Comparison of ENCODE assay signal across 9 cellular contexts in the genomic region with DNA sequence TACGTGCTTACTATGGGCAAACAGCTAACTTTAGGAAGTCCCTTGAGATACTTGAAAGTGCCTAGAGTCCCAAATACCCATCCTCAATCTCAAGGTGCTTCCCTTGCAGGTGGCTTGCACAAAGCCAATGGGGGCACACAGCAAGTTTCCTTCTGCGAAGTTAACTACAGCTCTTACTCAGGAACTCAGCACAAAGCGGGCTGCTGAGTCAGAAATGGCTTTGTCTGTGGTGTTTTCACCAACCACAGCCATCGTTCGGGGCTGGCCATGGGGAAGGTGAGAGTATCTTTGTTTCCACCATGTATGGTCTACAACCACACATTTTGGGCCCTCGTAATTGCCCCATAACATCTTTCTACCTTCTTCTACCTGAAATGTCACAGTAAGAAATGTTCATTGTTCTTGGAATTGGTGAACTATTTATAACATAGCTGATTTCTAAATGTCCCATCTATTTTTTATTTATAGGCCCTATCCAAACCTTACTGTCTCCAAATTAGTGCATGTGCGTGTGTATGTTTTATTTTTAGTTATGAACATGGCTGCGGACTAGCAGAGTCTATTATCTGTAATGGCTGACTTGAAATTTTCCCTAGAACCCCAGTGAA. TPM values are rescaled to one million over a fixed set of nuclear protein-coding genes. Genes with fewer than 3 reads are reported as not detected.
DNase-seq lines count a peak whose midpoint lies in the region; ATAC-seq and TF ChIP-seq lines count a peak whose summit lies in the region.
"Had no signal": no experiment of that assay in that cellular context is flagged by ENCODE, and none has a peak within 500 bp of the region (broad histone marks: within the 10 kb centered on the region; RNA-seq: fewer than 3 reads in every experiment).

No MANE protein-coding gene starts in this region.

- H4K5ac ChIP-seq in H9 (ENCODE audit: insufficient read length, low read depth, low read length): no peak overlapping the region

- H3K79me2 ChIP-seq in H9 (ENCODE audit: insufficient read depth, low read length): no peaks in the 10 kb centered on the region

- H3K79me1 ChIP-seq in H9 (ENCODE audit: insufficient read depth, low read depth, low read length, poor library complexity, severe bottlenecking): no peaks in the 10 kb centered on the region

- H4K20me1 ChIP-seq in H9 (ENCODE audit: control insufficient read depth, insufficient read depth, insufficient read length): no peaks in the 10 kb centered on the region

- no peak overlapping the region for H3K4me3 ChIP-seq in aorta (ENCODE audit: low read length in 2 of 2)

- intact Hi-C loops in activated CD4-positive, alpha-beta T cell treated with anti-CD3 and anti-CD28 coated beads for 36 hours (cut with DNase I, micrococcal nuclease): loop anchor here (1.0 to 10.0 kb wide), 7 partner anchors 25 to 597 kb away; partner anchors contain the start of gene CLEC4E (in 1 of the 2)
- intact Hi-C loops in aorta (cut with DNase I): no loop called here

- peaks cover 42% of the 10 kb centered on the region for H3K4me1 Mint-ChIP-seq in activated CD4-positive, alpha-beta T cell treated with anti-CD3 and anti-CD28 coated beads for 36 hours
- peaks cover 9 to 21% of the 10 kb centered on the region in 2 experiments for H3K4me1 Mint-ChIP-seq in H9

- no peaks in the 10 kb centered on the region for H3K4me1 ChIP-seq in aorta (ENCODE audit: control insufficient read depth in 1 of 2, insufficient read depth in 2 of 2, low read length in 2 of 2)
- H3K4me1 ChIP-seq in H9 (ENCODE audit: insufficient read depth, low read length): 0 out of 2 replicates have a peak, but pooled peaks cover 4% of the 10 kb centered on the region

- no peak overlapping the region for H3K4me3 Mint-ChIP-seq in activated CD4-positive, alpha-beta T cell treated with anti-CD3 and anti-CD28 coated beads for 36 hours
- no peak overlapping the region for H3K4me3 Mint-ChIP-seq in H9

- no peak overlapping the region for H2AK5ac ChIP-seq in H9 (ENCODE audit: insufficient read length, low read length)

- no peak overlapping the region for H3K56ac ChIP-seq in H9 (ENCODE audit: insufficient read length, low read depth, low read length)

- no peaks in the 10 kb centered on the region for H3K27me3 ChIP-seq in aorta (ENCODE audit: control insufficient read depth in 1 of 2, insufficient read depth in 2 of 2, low read length in 1 of 2)
- H3K27me3 ChIP-seq in H9 (ENCODE audit: insufficient read depth, low read length): no peaks in the 10 kb centered on the region

- H3K4ac ChIP-seq in H9 (ENCODE audit: low read depth, low read length): no peak overlapping the region

- no peak overlapping the region for H4K8ac ChIP-seq in H9 (replicated peaks; ENCODE audit: insufficient read length, low read depth, low read length)

- H3K9me3 ChIP-seq in aorta (ENCODE audit: control insufficient read depth, low read length): peaks cover 1% of the 10 kb centered on the region
- no peaks in the 10 kb centered on the region for H3K9me3 ChIP-seq in H9 (ENCODE audit: control insufficient read depth, low read depth, low read length)

- no peak overlapping the region for H2BK12ac ChIP-seq in H9 (ENCODE audit: insufficient read length, low read depth, low read length)

- peaks cover 16% of the 10 kb centered on the region for H3K27me3 Mint-ChIP-seq in activated CD4-positive, alpha-beta T cell treated with anti-CD3 and anti-CD28 coated beads for 36 hours
- no peaks in the 10 kb centered on the region for H3K27me3 Mint-ChIP-seq in H9 (ENCODE audit: low read depth)

- no peaks in the 10 kb centered on the region for H3K9me3 Mint-ChIP-seq in activated CD4-positive, alpha-beta T cell treated with anti-CD3 and anti-CD28 coated beads for 36 hours (ENCODE audit: low read depth)
- H3K9me3 Mint-ChIP-seq in H9: no peaks in the 10 kb centered on the region

- H3K23ac ChIP-seq in H9 (ENCODE audit: insufficient read length, low read depth, low read length): no peak overlapping the region

- no peaks in the 10 kb centered on the region for H3K36me3 ChIP-seq in aorta (ENCODE audit: control insufficient read depth in 1 of 2, insufficient read depth in 2 of 2, low read length in 1 of 2)

- H3K27ac Mint-ChIP-seq in activated CD4-positive, alpha-beta T cell treated with anti-CD3 and anti-CD28 coated beads for 36 hours: no peak overlapping the region
- no peak overlapping the region for H3K27ac Mint-ChIP-seq in H9

- POLR2A ChIA-PET in activated CD4-positive, alpha-beta T cell treated with anti-CD3 and anti-CD28 coated beads for 36 hours (lab: Charles Lee): no interaction called here

- peak; percentile 88 for DNase-seq in activated CD4-positive, alpha-beta T cell treated with anti-CD3 and anti-CD28 coated beads for 36 hours
- DNase-seq in stimulated activated CD4-positive, alpha-beta T cell treated with anti-CD3 and anti-CD28 coated beads, Interleukin-15, amount 100 ng/mL, for 48 hours (ENCODE audit: low read depth in 2 of 2): peak; percentile 71 to 72
- DNase-seq in aorta (no peak), NCI-H510A treated with DMSO at 0.1 percent for 48 hours (lab: John Stamatoyannopoulos, UW) (no peak), DMS53 treated with DMSO at 0.1 percent for 48 hours (lab: John Stamatoyannopoulos, UW; ENCODE audit: unreplicated experiment) (no peak), H9 (no peak)

- no peak overlapping the region for H3K14ac ChIP-seq in H9 (ENCODE audit: insufficient read depth, low read length)

- no peak overlapping the region for H3K27ac ChIP-seq in aorta (ENCODE audit: low read depth in 1 of 2, low read length in 2 of 2)
- H3K27ac ChIP-seq in H9 (ENCODE audit: insufficient read length, low read depth, low read length): no peak overlapping the region

- H2BK15ac ChIP-seq in H9 (ENCODE audit: low read depth, low read length): no peak overlapping the region

- H3K18ac ChIP-seq in H9 (ENCODE audit: insufficient read length, low read depth, low read length): no peak overlapping the region

- H4K91ac ChIP-seq in H9 (ENCODE audit: insufficient read length, low read depth, low read length): no peak overlapping the region

- H3K4me2 ChIP-seq in H9 (ENCODE audit: insufficient read depth, insufficient read length, low read length): no peak overlapping the region

- no peaks in the 10 kb centered on the region for H3K36me3 Mint-ChIP-seq in activated CD4-positive, alpha-beta T cell treated with anti-CD3 and anti-CD28 coated beads for 36 hours (ENCODE audit: low read depth)
- H3K36me3 Mint-ChIP-seq in H9 (ENCODE audit: insufficient read depth in 1 of 3, low read depth in 3 of 3): no peaks in the 10 kb centered on the region

- H2AFZ ChIP-seq in H9 (ENCODE audit: low read length): no peak overlapping the region

- no peak overlapping the region for H2BK120ac ChIP-seq in H9 (ENCODE audit: low read depth, low read length, poor library complexity, severe bottlenecking)

- H2BK5ac ChIP-seq in H9 (ENCODE audit: insufficient read length, low read length): no peak overlapping the region

- H3K9ac ChIP-seq in H9 (ENCODE audit: extremely low read depth, insufficient read length, low read length): no peak overlapping the region

- no peak overlapping the region for H3T11ph ChIP-seq in H9 (ENCODE audit: low read length)

- no peak for TF ChIP-seq CTCF in H9 (conservative IDR thresholded peaks at IDR 0.05)

- CTCF ChIA-PET in activated CD4-positive, alpha-beta T cell treated with anti-CD3 and anti-CD28 coated beads for 36 hours (lab: Charles Lee): interaction anchor here (0.5 to 1.7 kb wide), 7 partner anchors 9 to 400 kb away, joined by 3 to 8 read pairs (median 3); partner anchors contain the start of gene M6PR

- peak; percentile 71 for ATAC-seq in GM18858 (IDR thresholded peaks at IDR 0.05; ENCODE audit: unreplicated experiment)
- ATAC-seq in HG02763 (IDR thresholded peaks at IDR 0.05; ENCODE audit: unreplicated experiment): peak; percentile 69
- peak; percentile 79 for ATAC-seq in activated CD4-positive, alpha-beta T cell treated with anti-CD3 and anti-CD28 coated beads for 36 hours
- ATAC-seq in aorta (ENCODE audit: low FRiP score): no peak

- no peak overlapping the region for H2BK20ac ChIP-seq in H9 (ENCODE audit: low read depth, low read length, poor library complexity, severe bottlenecking)

- 89% methylated on average over 8 of the region's 8 CpGs for WGBS in aorta, 2 donors
- no CpG with 5 or more reads among the region's 8 CpGs for WGBS in H9 (ENCODE audit: extremely low coverage, insufficient read length, low lambda C conversion rate)

- no peaks in the 10 kb centered on the region for H3K23me2 ChIP-seq in H9 (ENCODE audit: insufficient read length, low read depth, low read length, poor library complexity, severe bottlenecking)

RNA-seq across cellular contexts. Expression of gene MFAP5, which starts 13.9 kb away (rescaled TPM):
- total RNA-seq in activated CD4-positive, alpha-beta T cell treated with anti-CD3 and anti-CD28 coated beads for 36 hours: not detected
- total RNA-seq in aorta (100 to 1,000 TPM in 1 of 2 donors, 10 to 100 TPM in 1; 59.7 to 470 TPM), H9 (2021) (0.09 and 0.26 TPM in 2 replicates)
- 10 to 100 TPM in 1 of 2 donors, under 1 TPM in 1; 0.67 to 11.8 TPM for polyA plus RNA-seq in aorta
- polyA plus RNA-seq: neural cell had no signal

RNA-seq across cellular contexts. Expression of gene AICDA, which starts 36.0 kb away (rescaled TPM):
- not detected for total RNA-seq in activated CD4-positive, alpha-beta T cell treated with anti-CD3 and anti-CD28 coated beads for 36 hours
- under 1 TPM in 1 of 2 donors, not detected in 1; 0.39 TPM for total RNA-seq in aorta
- polyA plus RNA-seq in aorta: 1 to 10 TPM in 1 of 2 donors, under 1 TPM in 1; 0.23 to 1.1 TPM
- total RNA-seq in H9 (2021): 0.22 TPM in 1 of 2 replicates, not detected in the other
- polyA plus RNA-seq: neural cell had no signal

RNA-seq across cellular contexts. Expression of gene RIMKLB, which starts 49.1 kb away (rescaled TPM):
- 1 to 10 TPM; 5.2 to 5.3 TPM for total RNA-seq in activated CD4-positive, alpha-beta T cell treated with anti-CD3 and anti-CD28 coated beads for 36 hours
- total RNA-seq in aorta: 100 to 1,000 TPM in 1 of 2 donors, 10 to 100 TPM in 1; 76.2 to 100 TPM
- polyA plus RNA-seq in aorta: 100 to 1,000 TPM in 1 of 2 donors, 10 to 100 TPM in 1; 42.6 to 117 TPM
- 80.2 and 87.7 TPM in 2 replicates for total RNA-seq in H9 (2021)

Comparison
In these comparisons a context has a peak if more than half of its experiments do, and no peak if none do; other contexts are left out.
1. DNase-seq: peak in activated CD4-positive, alpha-beta T cell treated with anti-CD3 and anti-CD28 coated beads for 36 hours (single experiment) and stimulated activated CD4-positive, alpha-beta T cell treated with anti-CD3 and anti-CD28 coated beads, Interleukin-15, amount 100 ng/mL, for 48 hours (2 of 2); none in aorta (0 of 2), NCI-H510A treated with DMSO at 0.1 percent for 48 hours (single experiment), DMS53 treated with DMSO at 0.1 percent for 48 hours (single experiment) and H9 (single experiment).
2. RNA of gene MFAP5, which starts 13.9 kb away (total RNA-seq): 59.7 to 470 TPM in aorta; 0.09 to 0.26 TPM in H9 and not detected in activated CD4-positive, alpha-beta T cell treated with anti-CD3 and anti-CD28 coated beads for 36 hours; every median in the first group is over 10 times any median in the second.
3. RNA of gene RIMKLB, which starts 49.1 kb away (total RNA-seq): 76.2 to 100 TPM in aorta and 80.2 to 87.7 TPM in H9; 5.2 to 5.3 TPM in activated CD4-positive, alpha-beta T cell treated with anti-CD3 and anti-CD28 coated beads for 36 hours; every median in the first group is over 10 times any median in the second.
4. intact Hi-C loops: an anchor here in activated CD4-positive, alpha-beta T cell treated with anti-CD3 and anti-CD28 coated beads for 36 hours (1.0 to 10.0 kb wide); none called in aorta.